8 cellular contexts compared by ENCODE assay signal in genomic region chr22:19478466-19479357, GRCh38. TPM values are rescaled to one million over a fixed set of nuclear protein-coding genes. Genes with fewer than 3 reads are reported as not detected.
A peak's percentile ranks its signal among the peaks of the same experiment; 100 is the strongest.
DNase-seq lines count a peak whose midpoint lies in the region; ATAC-seq and TF ChIP-seq lines count a peak whose summit lies in the region.

UFD1 (minus strand) TSS chr22:19479193; CDS start chr22:19479085, 108 bp downstream.

- no peaks in the 10 kb centered on the region for H3K27me3 Mint-ChIP-seq in activated CD4-positive, alpha-beta T cell treated with anti-CD3 and anti-CD28 coated beads for 36 hours
- H3K27me3 Mint-ChIP-seq in chondrocyte (ENCODE audit: low read depth) = no peaks in the 10 kb centered on the region

- DNase-seq in SIG-M5 treated with dmso at 0.1 percent for 504 hours (lab: John Stamatoyannopoulos, UW; ENCODE audit: unreplicated experiment) (peak; percentile 77), SIG-M5 (lab: John Stamatoyannopoulos, UW) (no peak), NCI-H2196 treated with DMSO at 0.1 percent for 48 hours (lab: John Stamatoyannopoulos, UW; ENCODE audit: unreplicated experiment) (peak; percentile 46), chondrocyte (ENCODE audit: low spot score) (peak; percentile 97), kidney tubule cell (ENCODE audit: low spot score) (peak; percentile 84)
- peak; percentile 89 for DNase-seq in activated CD4-positive, alpha-beta T cell treated with anti-CD3 and anti-CD28 coated beads for 36 hours
- DNase-seq in stimulated activated CD4-positive, alpha-beta T cell treated with anti-CD3 and anti-CD28 coated beads, Interleukin-1b, Interleukin-23, amount 100 ng/mL, for 4 hours (ENCODE audit: low read depth in 2 of 2) = peak; percentile 55 to 69

- H3K27ac Mint-ChIP-seq in activated CD4-positive, alpha-beta T cell treated with anti-CD3 and anti-CD28 coated beads for 36 hours = peak within 1 kb of the TSS; percentile 99
- peak within 1 kb of the TSS; percentile 99 for H3K27ac Mint-ChIP-seq in chondrocyte (ENCODE audit: unreplicated experiment)

- peaks cover 41% of the 10 kb centered on the region for H3K4me1 Mint-ChIP-seq in activated CD4-positive, alpha-beta T cell treated with anti-CD3 and anti-CD28 coated beads for 36 hours
- peaks cover 39% of the 10 kb centered on the region for H3K4me1 Mint-ChIP-seq in chondrocyte (ENCODE audit: low read depth)

- peak; percentile 43 for ATAC-seq in HG02973 (IDR thresholded peaks at IDR 0.05; ENCODE audit: unreplicated experiment)
- ATAC-seq in activated CD4-positive, alpha-beta T cell treated with anti-CD3 and anti-CD28 coated beads for 36 hours = peak; percentile 56

- H3K4me3 Mint-ChIP-seq in activated CD4-positive, alpha-beta T cell treated with anti-CD3 and anti-CD28 coated beads for 36 hours = peak within 1 kb of the TSS; percentile 99
- H3K4me3 Mint-ChIP-seq in chondrocyte (ENCODE audit: unreplicated experiment) = peak within 1 kb of the TSS; percentile 97

- no peaks in the 10 kb centered on the region for H3K9me3 Mint-ChIP-seq in activated CD4-positive, alpha-beta T cell treated with anti-CD3 and anti-CD28 coated beads for 36 hours (ENCODE audit: low read depth)
- no peaks in the 10 kb centered on the region for H3K9me3 Mint-ChIP-seq in chondrocyte (ENCODE audit: low read depth)

- CTCF ChIA-PET in activated CD4-positive, alpha-beta T cell treated with anti-CD3 and anti-CD28 coated beads for 36 hours (lab: Charles Lee) = interaction anchor here (0.7 to 1.6 kb wide), 7 partner anchors 9 to 372 kb away, joined by 3 to 4 read pairs (median 3); partner anchors contain the start of genes ESS2 and HIRA

- H3K36me3 Mint-ChIP-seq in activated CD4-positive, alpha-beta T cell treated with anti-CD3 and anti-CD28 coated beads for 36 hours (ENCODE audit: low read depth) = peaks cover 42% of the 10 kb centered on the region
- peaks cover 6% of the 10 kb centered on the region for H3K36me3 Mint-ChIP-seq in chondrocyte (ENCODE audit: low read depth)

- intact Hi-C loops in activated CD4-positive, alpha-beta T cell treated with anti-CD3 and anti-CD28 coated beads for 36 hours (cut with DNase I, micrococcal nuclease) = loop anchor here (1.0 to 5.0 kb wide), 15 partner anchors 31 to 639 kb away; partner anchors contain the start of genes C22orf39 (in 2 of the 2), CLTCL1 (in 2 of the 2), DGCR2 (in 2 of the 2) and ESS2 (in 2 of the 2)

- no peak for TF ChIP-seq CTCF in chondrocyte (IDR thresholded peaks at IDR 0.05)

- POLR2A ChIA-PET in activated CD4-positive, alpha-beta T cell treated with anti-CD3 and anti-CD28 coated beads for 36 hours (lab: Charles Lee) = interaction anchor here (0.5 to 1.6 kb wide), 11 partner anchors 9 to 334 kb away, joined by 3 to 8 read pairs (median 4); partner anchors contain the start of genes ESS2, HIRA, MRPL40 and SLC25A1

RNA-seq across cellular contexts. Expression of gene UFD1, which starts in this region (rescaled TPM):
- total RNA-seq in activated CD4-positive, alpha-beta T cell treated with anti-CD3 and anti-CD28 coated beads for 36 hours = 100 to 1,000 TPM in 1 of 2 experiments, 10 to 100 TPM in 1; 78.4 to 109 TPM
- 75.8 to 81.2 TPM (median 76.2 TPM) in 3 replicates for total RNA-seq in chondrocyte
